31 cellular contexts compared by ENCODE assay signal in genomic region chr2:230912046-230912445, GRCh38. TPM values are rescaled to one million over a fixed set of nuclear protein-coding genes. Genes with fewer than 3 reads are reported as not detected.
"Had no signal": no experiment of that assay in that cellular context is flagged by ENCODE, and none has a peak within 500 bp of the region (broad histone marks: within the 10 kb centered on the region; RNA-seq: fewer than 3 reads in every experiment).

No MANE protein-coding gene starts in this region.

- FAIRE-seq: bronchial epithelial cell, colon, endometrium had no signal

- DNase-seq: activated CD4-positive, alpha-beta memory T cell treated with anti-CD3 and anti-CD28 coated beads, Interleukin-2, amount 10 ng/mL, durations not matched to agents 7 days and 5 days; activated CD4-positive, alpha-beta T cell treated with anti-CD3 and anti-CD28 coated beads, Interleukin-2, amount 10 ng/mL, durations not matched to agents 7 days and 5 days; activated gamma-delta T cell; anterior cingulate cortex; dermis blood vessel endothelial cell; effector CD4-positive, alpha-beta T cell; esophagus squamous epithelium; foreskin melanocyte; heart right ventricle; kidney glomerular epithelial cell; mesendoderm; nucleus accumbens; stimulated activated CD4-positive, alpha-beta T cell treated with anti-CD3 and anti-CD28 coated beads, Interleukin-2, amount 100 ng/mL, for 48 hours; stimulated activated naive CD4-positive, alpha-beta T cell treated with Interleukin-2 at 50 U/mL for 16 hours; T-helper 17 cell; T1000 had no signal

- H3K4me3 ChIP-seq: esophagus squamous epithelium, heart right ventricle, left lung, lung, mucosa of descending colon, tibial nerve had no signal

- H3K4me1 ChIP-seq: left lung, parathyroid adenoma, tibial nerve had no signal

- H3K9me3 Mint-ChIP-seq: activated CD4-positive, alpha-beta memory T cell treated with anti-CD3 and anti-CD28 coated beads, Interleukin-2, amount 10 ng/mL, durations not matched to agents 7 days and 5 days; activated CD4-positive, alpha-beta T cell treated with anti-CD3 and anti-CD28 coated beads, Interleukin-2, amount 10 ng/mL, durations not matched to agents 7 days and 5 days had no signal

- H3K36me3 ChIP-seq: esophagus squamous epithelium, heart right ventricle, left lung, tibial nerve had no signal

- H3K27me3 ChIP-seq: left lung, tibial nerve had no signal

- H3K27me3 Mint-ChIP-seq: activated naive CD8-positive, alpha-beta T cell had no signal

- H3K27ac Mint-ChIP-seq: activated CD4-positive, alpha-beta memory T cell treated with anti-CD3 and anti-CD28 coated beads, Interleukin-2, amount 10 ng/mL, durations not matched to agents 7 days and 5 days; activated CD4-positive, alpha-beta T cell treated with anti-CD3 and anti-CD28 coated beads, Interleukin-2, amount 10 ng/mL, durations not matched to agents 7 days and 5 days; activated naive CD8-positive, alpha-beta T cell; T-helper 17 cell had no signal

- H3K4me3 Mint-ChIP-seq: activated CD4-positive, alpha-beta memory T cell treated with anti-CD3 and anti-CD28 coated beads, Interleukin-2, amount 10 ng/mL, durations not matched to agents 7 days and 5 days; activated CD4-positive, alpha-beta T cell treated with anti-CD3 and anti-CD28 coated beads, Interleukin-2, amount 10 ng/mL, durations not matched to agents 7 days and 5 days; activated naive CD8-positive, alpha-beta T cell; T-helper 17 cell had no signal

- H3K9me3 ChIP-seq: esophagus squamous epithelium, heart right ventricle, left lung, mucosa of descending colon, tibial nerve had no signal

- H3K27ac ChIP-seq: epithelial cell of prostate, esophagus squamous epithelium, heart right ventricle, left lung, parathyroid adenoma, tibial nerve had no signal

- H3K9ac ChIP-seq: parathyroid adenoma had no signal

- H2AFZ ChIP-seq: parathyroid adenoma had no signal

- H3K79me2 ChIP-seq: parathyroid adenoma had no signal

- ATAC-seq: heart right ventricle, left lung, mucosa of descending colon, right cardiac atrium, SK-N-SH treated with all-trans-retinoic acid at 6 μM for 48 hours, T-helper 17 cell had no signal

RNA-seq across cellular contexts. Expression of gene GPR55, which starts 13.0 kb away (rescaled TPM):
- total RNA-seq: bronchial epithelial cell, dermis blood vessel endothelial cell, glomerular endothelial cell, temporal lobe had no signal
- polyA plus RNA-seq: neural cell, right cardiac atrium had no signal
